1 cellular context compared by ENCODE assay signal in the genomic region with DNA sequence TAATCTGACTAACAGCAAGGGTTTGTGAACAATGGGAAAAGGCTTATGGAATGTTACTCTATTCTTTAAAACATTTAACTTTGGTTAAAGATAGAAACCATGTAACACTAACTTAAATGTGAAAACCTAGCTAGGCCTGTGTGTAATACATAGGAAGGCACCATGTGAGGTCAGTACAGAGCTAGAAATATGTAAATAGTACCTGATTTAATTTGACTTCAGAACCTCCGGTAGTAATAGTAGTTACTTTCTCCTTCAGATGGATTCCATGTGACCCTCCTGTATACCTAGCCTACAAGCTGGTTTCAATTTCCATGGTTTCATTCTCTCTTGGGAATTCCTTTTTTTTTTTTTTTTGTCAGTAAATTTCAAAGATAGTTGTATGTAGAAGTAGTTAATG.
TF ChIP-seq lines count a peak whose summit lies in the region.

No MANE protein-coding gene starts in this region.

TF ChIP-seq in GM23338, 12 proteins besides CTCF, POLR2A, EP300 and RAD21 (continued from another document):
- TF ChIP-seq ZNF462 (CRISPR knock-in tag; IDR thresholded peaks at IDR 0.05), result no peak
- TF ChIP-seq, protein P1, sequence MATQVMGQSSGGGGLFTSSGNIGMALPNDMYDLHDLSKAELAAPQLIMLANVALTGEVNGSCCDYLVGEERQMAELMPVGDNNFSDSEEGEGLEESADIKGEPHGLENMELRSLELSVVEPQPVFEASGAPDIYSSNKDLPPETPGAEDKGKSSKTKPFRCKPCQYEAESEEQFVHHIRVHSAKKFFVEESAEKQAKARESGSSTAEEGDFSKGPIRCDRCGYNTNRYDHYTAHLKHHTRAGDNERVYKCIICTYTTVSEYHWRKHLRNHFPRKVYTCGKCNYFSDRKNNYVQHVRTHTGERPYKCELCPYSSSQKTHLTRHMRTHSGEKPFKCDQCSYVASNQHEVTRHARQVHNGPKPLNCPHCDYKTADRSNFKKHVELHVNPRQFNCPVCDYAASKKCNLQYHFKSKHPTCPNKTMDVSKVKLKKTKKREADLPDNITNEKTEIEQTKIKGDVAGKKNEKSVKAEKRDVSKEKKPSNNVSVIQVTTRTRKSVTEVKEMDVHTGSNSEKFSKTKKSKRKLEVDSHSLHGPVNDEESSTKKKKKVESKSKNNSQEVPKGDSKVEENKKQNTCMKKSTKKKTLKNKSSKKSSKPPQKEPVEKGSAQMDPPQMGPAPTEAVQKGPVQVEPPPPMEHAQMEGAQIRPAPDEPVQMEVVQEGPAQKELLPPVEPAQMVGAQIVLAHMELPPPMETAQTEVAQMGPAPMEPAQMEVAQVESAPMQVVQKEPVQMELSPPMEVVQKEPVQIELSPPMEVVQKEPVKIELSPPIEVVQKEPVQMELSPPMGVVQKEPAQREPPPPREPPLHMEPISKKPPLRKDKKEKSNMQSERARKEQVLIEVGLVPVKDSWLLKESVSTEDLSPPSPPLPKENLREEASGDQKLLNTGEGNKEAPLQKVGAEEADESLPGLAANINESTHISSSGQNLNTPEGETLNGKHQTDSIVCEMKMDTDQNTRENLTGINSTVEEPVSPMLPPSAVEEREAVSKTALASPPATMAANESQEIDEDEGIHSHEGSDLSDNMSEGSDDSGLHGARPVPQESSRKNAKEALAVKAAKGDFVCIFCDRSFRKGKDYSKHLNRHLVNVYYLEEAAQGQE (IDR thresholded peaks at IDR 0.05; ENCODE audit: unreplicated experiment), result no peak
- no peak for TF ChIP-seq JUNB (IDR thresholded peaks at IDR 0.05; ENCODE audit: unreplicated experiment)
